8 cellular contexts compared by ENCODE assay signal in genomic region chr6:75201901-75202672, GRCh38. TPM values are rescaled to one million over a fixed set of nuclear protein-coding genes. Genes with fewer than 3 reads are reported as not detected.
A peak's percentile ranks its signal among the peaks of the same experiment; 100 is the strongest.
DNase-seq lines count a peak whose midpoint lies in the region; ATAC-seq and TF ChIP-seq lines count a peak whose summit lies in the region.

No MANE protein-coding gene starts in this region.

- POLR2A ChIA-PET in AG04449 (lab: Yijun Ruan, JAX): interaction anchor here (0.9 to 1.2 kb wide), 2 partner anchors 530 to 792 kb away, joined by 3 read pairs; no protein-coding TSS in a partner anchor

- H3K4me3 Mint-ChIP-seq in HFFc6: peak overlapping the region; percentile 100
- H3K4me3 Mint-ChIP-seq in memory B cell: no peak overlapping the region

- no peaks in the 10 kb centered on the region for H3K9me3 Mint-ChIP-seq in HFFc6
- H3K9me3 Mint-ChIP-seq in memory B cell: no peaks in the 10 kb centered on the region

- H3K36me3 Mint-ChIP-seq in HFFc6 (ENCODE audit: low read depth) (peaks cover 44% of the 10 kb centered on the region), memory B cell (no peaks in the 10 kb centered on the region)

- H3K27me3 Mint-ChIP-seq in HFFc6 (ENCODE audit: insufficient read depth) (peaks cover 14% of the 10 kb centered on the region), memory B cell (peaks cover 20% of the 10 kb centered on the region)

- H3K27ac Mint-ChIP-seq in HFFc6 (peak overlapping the region; percentile 98), memory B cell (no peak overlapping the region)

- in situ Hi-C loops in G401 (cut with HindIII; ENCODE audit: low sequenced_read_pairs): no loop called here

- peak overlapping the region; percentile 100 for H3K4me3 ChIP-seq in AG04449 (ENCODE audit: low read depth, low read length)
- H3K4me3 ChIP-seq in choroid plexus epithelial cell (ENCODE audit: low read depth, low read length): peak overlapping the region; percentile 60

- TF ChIP-seq CTCF in AG04449 (IDR thresholded peaks at IDR 0.05; ENCODE audit: insufficient read depth, low read length, missing control alignments): no peak
- TF ChIP-seq CTCF in HFFc6 (IDR thresholded peaks at IDR 0.05): no peak
- peak; percentile 30 for TF ChIP-seq CTCF in choroid plexus epithelial cell (conservative IDR thresholded peaks at IDR 0.05; ENCODE audit: low read depth, low read length)

- H3K4me1 Mint-ChIP-seq in HFFc6 (ENCODE audit: low read depth): peaks cover 69% of the 10 kb centered on the region
- peaks cover 22% of the 10 kb centered on the region for H3K4me1 Mint-ChIP-seq in memory B cell

- CTCF ChIA-PET in AG04449 (lab: Yijun Ruan, JAX): interaction anchor here (0.9 to 11.9 kb wide), 9 partner anchors 9 to 1461 kb away, joined by 3 to 328 read pairs (median 9); no protein-coding TSS in a partner anchor

- ATAC-seq in memory B cell (ENCODE audit: low read depth): peak; percentile 49
- no peak for ATAC-seq in HG03432 (IDR thresholded peaks at IDR 0.05; ENCODE audit: unreplicated experiment)
- ATAC-seq in GM21576 (IDR thresholded peaks at IDR 0.05; ENCODE audit: unreplicated experiment): no peak
- ATAC-seq in GM19395 (IDR thresholded peaks at IDR 0.05; ENCODE audit: unreplicated experiment): no peak

- no peak for DNase-seq in AG04449 (ENCODE audit: low read depth, low spot score)
- DNase-seq in HFFc6: no peak
- peak; percentile 55 for DNase-seq in choroid plexus epithelial cell (ENCODE audit: low read depth)
- DNase-seq in memory B cell (ENCODE audit: low spot score in 2 of 2): no peak
- no peak for DNase-seq in G401 (ENCODE audit: low spot score)

RNA-seq across cellular contexts. Expression of gene COL12A1, which starts 3.8 kb away (rescaled TPM):
- total RNA-seq in HFFc6 (2021; fragmentation: NEBNext Ultra II Directional; extraction: Animal tissue kit (Norgen Biotek cat#: 25700)): 100 to 1,000 TPM; 205 to 304 (median 227) TPM
- not detected in 2 replicates for total RNA-seq in G401 (2014; rRNA removed; shearing (Covaris generic))

RNA-seq across cellular contexts. Expression of gene COX7A2, which starts 41.5 kb away (rescaled TPM):
- 100 to 1,000 TPM; 473 to 536 (median 489) TPM for total RNA-seq in HFFc6 (2021; fragmentation: NEBNext Ultra II Directional; extraction: Animal tissue kit (Norgen Biotek cat#: 25700))
- total RNA-seq in G401 (2014; rRNA removed; shearing (Covaris generic)): 157 and 189 TPM in 2 replicates

Comparison
In these comparisons a context has a peak if more than half of its experiments do, and no peak if none do; other contexts are left out.
1. RNA of gene COL12A1, which starts 3.8 kb away (total RNA-seq): 205 to 304 TPM in HFFc6; not detected in G401; every median in the first group is over 100 times any median in the second.